Comparison of ENCODE assay signal across 9 cellular contexts in genomic region chr18:76518073-76518472, GRCh38. TPM values are rescaled to one million over a fixed set of nuclear protein-coding genes. Genes with fewer than 3 reads are reported as not detected.
DNase-seq lines count a peak whose midpoint lies in the region; ATAC-seq, FAIRE-seq and TF ChIP-seq lines count a peak whose summit lies in the region.
"Had no signal": no experiment of that assay in that cellular context is flagged by ENCODE, and none has a peak within 500 bp of the region (broad histone marks: within the 10 kb centered on the region; RNA-seq: fewer than 3 reads in every experiment).

No MANE protein-coding gene starts in this region.

- 12% methylated on average over 5 of the region's 5 CpGs for WGBS in HepG2 (ENCODE audit: low lambda C conversion rate)
- WGBS in tibial nerve, 2 donors: 42 to 43% methylated on average over 5 of the region's 5 CpGs

- H3K27me3 Mint-ChIP-seq in activated naive CD4-positive, alpha-beta T cell treated with anti-CD3 and anti-CD28 coated beads, Interleukin-2, amount 50 U/mL, for 24 hours: peaks cover 14% of the 10 kb centered on the region
- peaks cover 29% of the 10 kb centered on the region for H3K27me3 Mint-ChIP-seq in activated naive CD8-positive, alpha-beta T cell

- H3K9me3 Mint-ChIP-seq in activated naive CD4-positive, alpha-beta T cell treated with anti-CD3 and anti-CD28 coated beads, Interleukin-2, amount 50 U/mL, for 24 hours: no peaks in the 10 kb centered on the region
- no peaks in the 10 kb centered on the region for H3K9me3 Mint-ChIP-seq in activated naive CD8-positive, alpha-beta T cell (ENCODE audit: low read depth)

- no peak for TF ChIP-seq POLR2A in HepG2 (IDR thresholded peaks at IDR 0.05; ENCODE audit: insufficient read depth in 1 of 2, low read depth in 2 of 2, low read length in 2 of 2)
- TF ChIP-seq POLR2A in tibial nerve (IDR thresholded peaks at IDR 0.05): no peak

- peak overlapping the region; percentile 63 for H3K4me2 ChIP-seq in HepG2 (ENCODE audit: low read depth, low read length)

- H2AFZ ChIP-seq in HepG2 (ENCODE audit: low read length): no peak overlapping the region

- ATAC-seq in HepG2: no peak
- ATAC-seq in GM18873 (IDR thresholded peaks at IDR 0.05; ENCODE audit: low FRiP score, unreplicated experiment): no peak

- H3K4me3 ChIP-seq in HepG2 (replicated peaks in 1 of 3; ENCODE audit: insufficient read depth in 1 of 3, low read depth in 2 of 3, low read length in 3 of 3) (peak overlapping the region in 1 of 3 experiments; percentile 35; a peak in 1 of 6 replicates), tibial nerve (peak overlapping the region; percentile 20 to 49 (median 36))

- no peaks in the 10 kb centered on the region for H3K79me2 ChIP-seq in HepG2 (ENCODE audit: insufficient read depth, low read length)

- no peak for TF ChIP-seq RAD21 in HepG2 (CRISPR knock-in tag; IDR thresholded peaks at IDR 0.05)

- TF ChIP-seq EP300 in HepG2 (IDR thresholded peaks at IDR 0.05; ENCODE audit: low read depth in 2 of 2, low read length in 2 of 2) (no peak), HepG2 (CRISPR knock-in tag; IDR thresholded peaks at IDR 0.05; ENCODE audit: borderline replicate concordance) (no peak), tibial nerve (IDR thresholded peaks at IDR 0.05) (no peak)

- H3K4me1 Mint-ChIP-seq in activated naive CD4-positive, alpha-beta T cell treated with anti-CD3 and anti-CD28 coated beads, Interleukin-2, amount 50 U/mL, for 24 hours: peaks cover 21% of the 10 kb centered on the region
- H3K4me1 Mint-ChIP-seq in activated naive CD8-positive, alpha-beta T cell (ENCODE audit: low read depth): peaks cover 19% of the 10 kb centered on the region

- peak overlapping the region; percentile 78 for H3K4me3 Mint-ChIP-seq in activated naive CD4-positive, alpha-beta T cell treated with anti-CD3 and anti-CD28 coated beads, Interleukin-2, amount 50 U/mL, for 24 hours
- peak overlapping the region; percentile 78 for H3K4me3 Mint-ChIP-seq in activated naive CD8-positive, alpha-beta T cell

- peaks cover 3 to 45% of the 10 kb centered on the region in 2 experiments for H3K27me3 ChIP-seq in HepG2 (ENCODE audit: control insufficient read depth in 1 of 2, insufficient read depth in 2 of 2, low read length in 2 of 2)
- H3K27me3 ChIP-seq in tibial nerve: no peaks in the 10 kb centered on the region

- no peaks in the 10 kb centered on the region for H3K36me3 Mint-ChIP-seq in activated naive CD4-positive, alpha-beta T cell treated with anti-CD3 and anti-CD28 coated beads, Interleukin-2, amount 50 U/mL, for 24 hours
- H3K36me3 Mint-ChIP-seq in activated naive CD8-positive, alpha-beta T cell: no peaks in the 10 kb centered on the region

- TF ChIP-seq CTCF in HepG2 (CRISPR knock-in tag; IDR thresholded peaks at IDR 0.05) (no peak), tibial nerve (IDR thresholded peaks at IDR 0.05) (no peak)

- H4K20me1 ChIP-seq in HepG2 (ENCODE audit: insufficient read depth, low read length): no peaks in the 10 kb centered on the region

- BruUV-seq in HepG2 (replicated peaks; lab: Mats Ljungman, UMichigan): no TSS peak

- no peak overlapping the region for H3K27ac Mint-ChIP-seq in activated naive CD4-positive, alpha-beta T cell treated with anti-CD3 and anti-CD28 coated beads, Interleukin-2, amount 50 U/mL, for 24 hours
- no peak overlapping the region for H3K27ac Mint-ChIP-seq in activated naive CD8-positive, alpha-beta T cell

- H3K4me1 ChIP-seq in HepG2 (ENCODE audit: insufficient read depth, low read length) (peaks cover 12% of the 10 kb centered on the region), tibial nerve (peaks cover 0 to 17% (median 2%) of the 10 kb centered on the region in 4 donors)

- H3K36me3 ChIP-seq in HepG2 (replicated peaks in 1 of 2; ENCODE audit: control insufficient read depth in 1 of 2, insufficient read depth in 2 of 2, low read length in 2 of 2) (no peaks in the 10 kb centered on the region), tibial nerve (no peaks in the 10 kb centered on the region)

- CTCF ChIA-PET in HepG2 (lab: Yijun Ruan, JAX; ENCODE audit: low intra/inter-chr PET ratio, low total read pairs): no interaction called here

- in situ Hi-C loops in HepG2 (cut with HindIII; ENCODE audit: extremely low pct_ligation_motif_present, low pct_unique_long_range_greater_than_20kb): no loop called here

- DNase-seq in activated naive CD4-positive, alpha-beta T cell treated with Interleukin-2 at 50 U/mL for 16 hours: no peak
- DNase-seq in HepG2 (ENCODE audit: low spot score) (no peak), tibial nerve (ENCODE audit: low spot score in 2 of 2) (no peak), C1 segment of cervical spinal cord (lab: John Stamatoyannopoulos, UW) (no peak), COLO668 (lab: John Stamatoyannopoulos, UW; ENCODE audit: unreplicated experiment) (no peak)
- DNase-seq: activated naive CD4-positive, alpha-beta T cell treated with anti-CD3 and anti-CD28 coated beads, Interleukin-2, amount 50 U/mL, for 16 hours had no signal

- H3K27ac ChIP-seq in HepG2 (ENCODE audit: extremely low read length, insufficient read depth, low read length) (no peak overlapping the region), tibial nerve (peak overlapping the region; percentile 62 to 85 (median 74))

- H3K9me3 ChIP-seq in HepG2 (ENCODE audit: low read length) (no peaks in the 10 kb centered on the region), tibial nerve (no peaks in the 10 kb centered on the region)

- H3K9ac ChIP-seq in HepG2 (ENCODE audit: insufficient read depth, low read depth, low read length): no peak overlapping the region

- POLR2A ChIA-PET in HepG2 (lab: Yijun Ruan, JAX): no interaction called here

- no peak for FAIRE-seq in HepG2 (lab: Jason Lieb, UNC)

- intact Hi-C loops in HepG2 (cut with micrococcal nuclease; ENCODE audit: unreplicated experiment): no loop called here

TF ChIP-seq in HepG2, 621 proteins besides CTCF, POLR2A, EP300 and RAD21 (continues in another document):
- no peak for TF ChIP-seq TBX2 (CRISPR knock-in tag; IDR thresholded peaks at IDR 0.05; ENCODE audit: borderline replicate concordance)
- no peak for TF ChIP-seq JUN (CRISPR knock-in tag; IDR thresholded peaks at IDR 0.05)
- no peak for TF ChIP-seq TRAFD1 (CRISPR knock-in tag; IDR thresholded peaks at IDR 0.05; ENCODE audit: borderline replicate concordance)
- no peak for TF ChIP-seq ZNF280D (CRISPR knock-in tag; IDR thresholded peaks at IDR 0.05)

RNA-seq across cellular contexts. Expression of gene ZNF516, which starts 23.0 kb away (rescaled TPM):
- total RNA-seq in HepG2 (2016; rRNA removed; fragmentation: Illumina TruSeq; extraction: Trizol) (13.7 and 18.7 TPM in 2 replicates), tibial nerve (10 to 100 TPM; 31.4 to 63.0 (median 45.5) TPM)
- total RNA-seq in HepG2 (2016; cell fraction: cytosol; rRNA removed; fragmentation: Illumina TruSeq; extraction: Trizol; ENCODE audit: low read depth): 8.6 and 8.9 TPM in 2 replicates
- total RNA-seq in HepG2 (2016; cell fraction: insoluble cytoplasmic fraction; rRNA removed; fragmentation: Illumina TruSeq; extraction: Trizol): 12.1 and 14.0 TPM in 2 replicates
- 13.3 and 14.6 TPM in 2 replicates for total RNA-seq in HepG2 (2016; cell fraction: membrane; rRNA removed; fragmentation: Illumina TruSeq; extraction: Trizol)
- total RNA-seq in HepG2 (2016; cell fraction: nucleus; rRNA removed; fragmentation: Illumina TruSeq; extraction: Trizol): 22.7 and 24.6 TPM in 2 replicates
- polyA plus RNA-seq in HepG2 (2011; rRNA removed): 15.9 and 16.6 TPM in 2 replicates
- polyA plus RNA-seq in HepG2 (2011; cell fraction: cytosol; rRNA removed): 7.7 and 8.0 TPM in 2 replicates
- polyA plus RNA-seq in HepG2 (2011; cell fraction: nucleus; rRNA removed): 47.5 and 64.5 TPM in 2 replicates
- 17.9 and 19.5 TPM in 2 replicates for polyA plus RNA-seq in HepG2 (2012)
- polyA plus RNA-seq in HepG2 (2016; cell fraction: cytosol; fragmentation: Illumina TruSeq; extraction: Trizol; ENCODE audit: low read depth): 0.54 and 1.1 TPM in 2 replicates
- polyA plus RNA-seq in HepG2 (2016; cell fraction: insoluble cytoplasmic fraction; fragmentation: Illumina TruSeq; extraction: Trizol; ENCODE audit: low read depth): 10.2 and 12.1 TPM in 2 replicates
- polyA plus RNA-seq in HepG2 (2016; cell fraction: membrane; fragmentation: Illumina TruSeq; extraction: Trizol; ENCODE audit: low read depth): 2.0 and 2.4 TPM in 2 replicates
- 27.0 and 28.2 TPM in 2 replicates for polyA plus RNA-seq in HepG2 (2016; cell fraction: nucleus; fragmentation: Illumina TruSeq; extraction: Trizol; ENCODE audit: insufficient read depth, low read depth)
- polyA minus RNA-seq in HepG2 (2011; rRNA and poly(A)+ RNA removed; ENCODE audit: low replicate concordance): 0.23 and 36.8 TPM in 2 replicates
- polyA minus RNA-seq in HepG2 (2011; cell fraction: cytosol; rRNA and poly(A)+ RNA removed): 18.4 and 18.5 TPM in 2 replicates
- 61.5 and 68.2 TPM in 2 replicates for polyA minus RNA-seq in HepG2 (2011; cell fraction: nucleus; rRNA and poly(A)+ RNA removed)
